ENCODE assay signal across 9 cellular contexts in genomic region chr22:40180403-40180802, GRCh38. TPM values are rescaled to one million over a fixed set of nuclear protein-coding genes. Genes with fewer than 3 reads are reported as not detected.
DNase-seq lines count a peak whose midpoint lies in the region; ATAC-seq, FAIRE-seq and TF ChIP-seq lines count a peak whose summit lies in the region.
"Had no signal": no experiment of that assay in that cellular context is flagged by ENCODE, and none has a peak within 500 bp of the region (broad histone marks: within the 10 kb centered on the region; RNA-seq: fewer than 3 reads in every experiment).

No MANE protein-coding gene starts in this region.

- peaks cover 68% of the 10 kb centered on the region for H3K79me2 ChIP-seq in GM12878 (ENCODE audit: control insufficient read depth, insufficient read depth, low read length)

- H3K27ac ChIP-seq in HUES48 (ENCODE audit: low read depth, low read length) (peak overlapping the region; percentile 98), GM12878 (ENCODE audit: control insufficient read depth, insufficient read depth) (peak overlapping the region; percentile 76), muscle layer of duodenum (ENCODE audit: low read length) (peak overlapping the region; percentile 4)
- H3K27ac ChIP-seq: brain microvascular endothelial cell had no signal

- H3K4me1 ChIP-seq in HUES48 (ENCODE audit: control insufficient read depth, insufficient read depth, low read length) (peaks cover 57% of the 10 kb centered on the region), GM12878 (ENCODE audit: control insufficient read depth, insufficient read depth, low read length) (peaks cover 9% of the 10 kb centered on the region), muscle layer of duodenum (ENCODE audit: control insufficient read depth in 1 of 2, insufficient read depth in 2 of 2, low read length in 2 of 2) (peaks cover 37 to 58% of the 10 kb centered on the region in 2 donors)

- POLR2A ChIA-PET in GM12878 (lab: Charles Lee): interaction anchor here (0.6 to 2.7 kb wide), 6 partner anchors 16 to 168 kb away, joined by 3 to 16 read pairs (median 4); no protein-coding TSS in a partner anchor

- no peak for TF ChIP-seq CTCF in AG10803 (conservative IDR thresholded peaks at IDR 0.05; ENCODE audit: low read length)
- TF ChIP-seq CTCF in GM12878 (IDR thresholded peaks at IDR 0.05 in 2 of 3, conservative IDR thresholded peaks at IDR 0.05 in 1 of 3; ENCODE audit: control insufficient read depth in 2 of 3, extremely low read depth in 1 of 3, insufficient read depth in 1 of 3, low read depth in 3 of 3, low read length in 3 of 3): no peak

- no peak for TF ChIP-seq EP300 in GM12878 (IDR thresholded peaks at IDR 0.05; ENCODE audit: borderline replicate concordance in 1 of 2, control insufficient read depth in 1 of 2, low read depth in 2 of 2, low read length in 2 of 2)

- no peak overlapping the region for H2AFZ ChIP-seq in GM12878 (ENCODE audit: control insufficient read depth, low read depth, low read length)

- H3K4me3 ChIP-seq in AG10803 (ENCODE audit: low read length) (peak overlapping the region; percentile 73), HUES48 (ENCODE audit: low read depth, low read length) (peak overlapping the region; percentile 92), GM12878 (peak overlapping the region; percentile 59), muscle layer of duodenum (ENCODE audit: low read depth in 1 of 2, low read length in 2 of 2) (peak overlapping the region; percentile 13 to 92)

- peak overlapping the region; percentile 94 for H3K4me2 ChIP-seq in GM12878 (ENCODE audit: control insufficient read depth, insufficient read depth)

- intact Hi-C loops in GM12878 (cut with micrococcal nuclease; ENCODE audit: unreplicated experiment): loop anchor here (10.0 kb wide), 1 partner anchor 164 kb away; the partner anchor contains the start of gene ADSL

- H3K27me3 ChIP-seq in HUES48 (ENCODE audit: control insufficient read depth, insufficient read depth, low read length) (no peaks in the 10 kb centered on the region), GM12878 (replicated peaks in 1 of 2; ENCODE audit: control insufficient read depth in 2 of 2, insufficient read depth in 2 of 2, low read length in 1 of 2) (no peaks in the 10 kb centered on the region), muscle layer of duodenum (ENCODE audit: low read depth, low read length) (no peaks in the 10 kb centered on the region)
- H3K27me3 ChIP-seq: brain microvascular endothelial cell had no signal

- SMC1A ChIA-PET in GM12878 (lab: Charles Lee; ENCODE audit: uncharacterized antibody, unreplicated experiment): interaction anchor here (1.0 to 5.4 kb wide), 16 partner anchors 8 to 263 kb away, joined by 3 to 43 read pairs (median 5); partner anchors contain the start of gene ADSL

- TF ChIP-seq POLR2A in GM12878 (IDR thresholded peaks at IDR 0.05; ENCODE audit: low read depth, low read length): no peak

- FAIRE-seq in GM12878 (lab: Jason Lieb, UNC): no peak

- no TSS peak for BruUV-seq in GM12878 (replicated peaks; lab: Mats Ljungman, UMichigan)

- RAD21 ChIA-PET in GM12878 (lab: Charles Lee; ENCODE audit: unreplicated experiment): interaction anchor here (0.5 to 5.0 kb wide), 4 partner anchors 11 to 169 kb away, joined by 3 to 45 read pairs (median 4); no protein-coding TSS in a partner anchor

- no peaks in the 10 kb centered on the region for H3K9me3 ChIP-seq in HUES48 (ENCODE audit: control insufficient read depth, insufficient read depth, low read length)
- H3K9me3 ChIP-seq in GM12878 (replicated peaks; ENCODE audit: control insufficient read depth, insufficient read depth, low read length): no peaks in the 10 kb centered on the region
- no peaks in the 10 kb centered on the region for H3K9me3 ChIP-seq in muscle layer of duodenum (ENCODE audit: control insufficient read depth in 1 of 2, low read length in 2 of 2)

- H3K9ac ChIP-seq in HUES48 (ENCODE audit: low read depth, low read length) (no peak overlapping the region), GM12878 (ENCODE audit: control insufficient read depth, insufficient read depth, low read length) (no peak overlapping the region)

- H3K36me3 ChIP-seq in HUES48 (ENCODE audit: control insufficient read depth, insufficient read depth, low read length) (no peaks in the 10 kb centered on the region), GM12878 (ENCODE audit: control insufficient read depth in 2 of 2, insufficient read depth in 2 of 2, low read length in 1 of 2) (no peaks in the 10 kb centered on the region), muscle layer of duodenum (ENCODE audit: control insufficient read depth in 1 of 2, insufficient read depth in 2 of 2, low read length in 2 of 2) (no peaks in the 10 kb centered on the region)
- H3K36me3 ChIP-seq: brain microvascular endothelial cell had no signal

- DNase-seq in AG10803 (ENCODE audit: low read depth) (no peak), GM12878 (ENCODE audit: low read depth, low spot score) (no peak), amygdala (lab: John Stamatoyannopoulos, UW) (no peak), SW 1271 (lab: John Stamatoyannopoulos, UW) (no peak), NCI-H2196 (lab: John Stamatoyannopoulos, UW; ENCODE audit: unreplicated experiment) (no peak)
- DNase-seq: brain microvascular endothelial cell had no signal

- in situ Hi-C loops in GM12878 (cut with MboI): no loop called here

- ATAC-seq in GM12878: no peak
- ATAC-seq in HG03196 (IDR thresholded peaks at IDR 0.05; ENCODE audit: unreplicated experiment): no peak

- CTCF ChIA-PET in GM12878 (lab: Yijun Ruan, JAX): interaction anchor here (0.6 to 3.8 kb wide), 7 partner anchors 9 to 167 kb away, joined by 3 to 26 read pairs (median 3); partner anchors contain the start of gene ADSL

- no peaks in the 10 kb centered on the region for H4K20me1 ChIP-seq in GM12878 (ENCODE audit: control insufficient read depth, insufficient read depth)

- 88% methylated on average over 4 of the region's 4 CpGs for WGBS in GM12878 (ENCODE audit: insufficient coverage, insufficient replicate concordance, low lambda C conversion rate, missing lambda C conversion rate)

- TF ChIP-seq RAD21 in GM12878 (IDR thresholded peaks at IDR 0.05; ENCODE audit: insufficient read depth, low read depth, low read length): no peak

TF ChIP-seq in GM12878, 131 proteins besides CTCF, POLR2A, EP300 and RAD21:
- TF ChIP-seq YY1 (IDR thresholded peaks at IDR 0.05; ENCODE audit: low read depth, low read length) (0 out of 2 replicates have a peak, but pooled peaks have one; percentile 32), POLR2AphosphoS2 (IDR thresholded peaks at IDR 0.05; ENCODE audit: low read depth, low read length) (no peak), MYB (IDR thresholded peaks at IDR 0.05; ENCODE audit: borderline replicate concordance, low read depth, low read length) (no peak)

RNA-seq across cellular contexts. Expression of gene TNRC6B, which starts 2.7 kb away (rescaled TPM):
- 182 and 212 TPM in 2 replicates for total RNA-seq in GM12878 (2013; cell fraction: nucleolus; rRNA removed)
- total RNA-seq in GM12878 (2014; rRNA removed) (15.5 and 15.9 TPM in 2 replicates), GM12878 (2014; rRNA removed; fragmentation: Illumina TruSeq; extraction: Trizol) (16.9 and 19.3 TPM in 2 replicates), GM12878 (2021) (29.6 and 31.5 TPM in 2 replicates)
- 4.7 TPM for polyA plus RNA-seq in GM12878 (2011; ENCODE audit: low read depth)
- polyA plus RNA-seq in GM12878 (2011; rRNA removed) (10.0 and 12.3 TPM in 2 replicates), GM12878 (2014; fragmentation: Illumina TruSeq; extraction: Trizol) (7.6 and 10.6 TPM in 2 replicates), GM12878 (2014; fragmentation: Nextera tagmentation; extraction: Ambion mirVana) (10 to 100 TPM in 1 of 2 experiments, 1 to 10 TPM in 1; 3.6 to 25.3 TPM), GM12878 (2014; rRNA removed) (7.9 and 8.4 TPM in 2 replicates), GM12878 (2016; fragmentation: Nextera tagmentation; extraction: Ambion mirVana) (10 to 100 TPM; 24.4 to 32.8 TPM)
- polyA plus RNA-seq in GM12878 (2011; cell fraction: cytosol; rRNA removed): 10.3 and 12.0 TPM in 2 replicates
- 15.6 and 16.3 TPM in 2 replicates for polyA plus RNA-seq in GM12878 (2011; cell fraction: nucleus; rRNA removed)
- 11.0 and 12.2 TPM in 2 replicates for polyA plus RNA-seq in GM12878 (2012)
- 39.5 and 39.6 TPM in 2 replicates for polyA minus RNA-seq in GM12878 (2011; rRNA and poly(A)+ RNA removed)
- 10.4 and 13.5 TPM in 2 replicates for polyA minus RNA-seq in GM12878 (2011; cell fraction: cytosol; rRNA and poly(A)+ RNA removed)
- 31.7 and 54.8 TPM in 2 replicates for polyA minus RNA-seq in GM12878 (2011; cell fraction: nucleus; rRNA and poly(A)+ RNA removed)

Comparison
In these comparisons a context has a peak if more than half of its experiments do, and no peak if none do; other contexts are left out.
1. H3K27ac ChIP-seq: peak in every context shown above with its lines; median percentile 98 in HUES48; 76 in GM12878; 4 in muscle layer of duodenum.